Comparison of ENCODE assay signal across 25 cellular contexts in genomic region chr12:9700606-9700956, GRCh38. TPM values are rescaled to one million over a fixed set of nuclear protein-coding genes. Genes with fewer than 3 reads are reported as not detected.
DNase-seq lines count a peak whose midpoint lies in the region; ATAC-seq and TF ChIP-seq lines count a peak whose summit lies in the region.
"Had no signal": no experiment of that assay in that cellular context is flagged by ENCODE, and none has a peak within 500 bp of the region (broad histone marks: within the 10 kb centered on the region; RNA-seq: fewer than 3 reads in every experiment).

No MANE protein-coding gene starts in this region.

- peaks cover 75% of the 10 kb centered on the region for H3K4me1 Mint-ChIP-seq in activated CD4-positive, alpha-beta T cell treated with anti-CD3 and anti-CD28 coated beads, Interleukin-2, amount 10 ng/mL, durations not matched to agents 7 days and 5 days
- peaks cover 67% of the 10 kb centered on the region for H3K4me1 Mint-ChIP-seq in CD8-positive, alpha-beta T cell (ENCODE audit: low read depth)
- peaks cover 70% of the 10 kb centered on the region for H3K4me1 Mint-ChIP-seq in activated naive CD8-positive, alpha-beta T cell (ENCODE audit: low read depth)
- H3K4me1 Mint-ChIP-seq in naive thymus-derived CD4-positive, alpha-beta T cell, result peaks cover 31 to 82% (median 72%) of the 10 kb centered on the region in 7 donors

- 83 to 100% methylated on average over 2 of the region's 2 CpGs for WGBS in upper lobe of left lung, 2 donors

- no peak overlapping the region for H3K4me3 Mint-ChIP-seq in activated CD4-positive, alpha-beta T cell treated with anti-CD3 and anti-CD28 coated beads, Interleukin-2, amount 10 ng/mL, durations not matched to agents 7 days and 5 days
- H3K4me3 Mint-ChIP-seq in CD8-positive, alpha-beta T cell, result no peak overlapping the region
- no peak overlapping the region for H3K4me3 Mint-ChIP-seq in activated naive CD8-positive, alpha-beta T cell
- peak overlapping the region in 8 of 10 donors; percentile 8 to 82 (median 60) for H3K4me3 Mint-ChIP-seq in naive thymus-derived CD4-positive, alpha-beta T cell

- H3K27ac Mint-ChIP-seq in activated CD4-positive, alpha-beta T cell treated with anti-CD3 and anti-CD28 coated beads, Interleukin-2, amount 10 ng/mL, durations not matched to agents 7 days and 5 days, result peak overlapping the region; percentile 92
- H3K27ac Mint-ChIP-seq in CD8-positive, alpha-beta T cell, result peak overlapping the region; percentile 94
- H3K27ac Mint-ChIP-seq in activated naive CD8-positive, alpha-beta T cell, result peak overlapping the region; percentile 88
- peak overlapping the region; percentile 62 to 96 (median 91) for H3K27ac Mint-ChIP-seq in naive thymus-derived CD4-positive, alpha-beta T cell

- intact Hi-C loops in CD8-positive, alpha-beta T cell (cut with DNase I, micrococcal nuclease), result loop anchor here in 1 of 2 experiments (2.0 to 5.0 kb wide), 2 partner anchors 16 to 42 kb away; no protein-coding TSS in a partner anchor
- intact Hi-C loops in naive thymus-derived CD4-positive, alpha-beta T cell (cut with micrococcal nuclease), result loop anchor here (10.0 kb wide), 2 partner anchors 186 to 236 kb away; no protein-coding TSS in a partner anchor

- no peak overlapping the region for H3K27ac ChIP-seq in CD8-positive, alpha-beta T cell (ENCODE audit: low read depth, low read length)
- peak overlapping the region; percentile 32 for H3K27ac ChIP-seq in naive thymus-derived CD4-positive, alpha-beta T cell (ENCODE audit: low read depth, low read length)
- no peak overlapping the region for H3K27ac ChIP-seq in upper lobe of left lung
- H3K27ac ChIP-seq: A549; BLaER1 treated with 17β-estradiol and CSF1 and Interleukin-3, amounts not matched to agents 10 nM and 100 nM; breast epithelium; hepatocyte; lower lobe of right lung; SJSA1 had no signal

- no peaks in the 10 kb centered on the region for H3K27me3 Mint-ChIP-seq in activated CD4-positive, alpha-beta T cell treated with anti-CD3 and anti-CD28 coated beads, Interleukin-2, amount 10 ng/mL, durations not matched to agents 7 days and 5 days
- no peaks in the 10 kb centered on the region for H3K27me3 Mint-ChIP-seq in CD8-positive, alpha-beta T cell (ENCODE audit: low read depth)
- no peaks in the 10 kb centered on the region for H3K27me3 Mint-ChIP-seq in activated naive CD8-positive, alpha-beta T cell
- H3K27me3 Mint-ChIP-seq in naive thymus-derived CD4-positive, alpha-beta T cell, result no peaks in the 10 kb centered on the region

- no peak for TF ChIP-seq CTCF in CD8-positive, alpha-beta T cell (IDR thresholded peaks at IDR 0.05)
- TF ChIP-seq CTCF in upper lobe of left lung (IDR thresholded peaks at IDR 0.05), result no peak

- H3K36me3 Mint-ChIP-seq in activated CD4-positive, alpha-beta T cell treated with anti-CD3 and anti-CD28 coated beads, Interleukin-2, amount 10 ng/mL, durations not matched to agents 7 days and 5 days (ENCODE audit: low read depth), result peaks cover 64% of the 10 kb centered on the region
- peaks cover 35% of the 10 kb centered on the region for H3K36me3 Mint-ChIP-seq in CD8-positive, alpha-beta T cell
- peaks cover 32% of the 10 kb centered on the region for H3K36me3 Mint-ChIP-seq in activated naive CD8-positive, alpha-beta T cell
- peaks cover 8 to 62% (median 41%) of the 10 kb centered on the region in 5 donors for H3K36me3 Mint-ChIP-seq in naive thymus-derived CD4-positive, alpha-beta T cell

- peaks cover 33% of the 10 kb centered on the region for H3K4me1 ChIP-seq in CD8-positive, alpha-beta T cell (ENCODE audit: insufficient read depth, low read length)
- peaks cover 22 to 29% of the 10 kb centered on the region in 2 donors for H3K4me1 ChIP-seq in naive thymus-derived CD4-positive, alpha-beta T cell (ENCODE audit: control insufficient read depth in 2 of 2, insufficient read depth in 2 of 2, low read length in 2 of 2)
- H3K4me1 ChIP-seq in upper lobe of left lung, result peaks cover 9 to 16% (median 14%) of the 10 kb centered on the region in 4 donors
- H3K4me1 ChIP-seq: A549, breast epithelium, SJSA1 had no signal

- TF ChIP-seq EP300 in upper lobe of left lung (IDR thresholded peaks at IDR 0.05), result no peak

- in situ Hi-C loops in KBM-7 (cut with MboI; ENCODE audit: low pct_unique_long_range_greater_than_20kb, low sequenced_read_pairs), result no loop called here

- DNase-seq in activated CD4-positive, alpha-beta T cell treated with anti-CD3 and anti-CD28 coated beads, Interleukin-2, amount 10 ng/mL, durations not matched to agents 7 days and 5 days, result no peak
- no peak for DNase-seq in activated CD4-positive, alpha-beta T cell treated with anti-CD3 and anti-CD28 coated beads for 1 hour
- no peak for DNase-seq in CD8-positive, alpha-beta T cell
- no peak for DNase-seq in naive thymus-derived CD4-positive, alpha-beta T cell
- DNase-seq in anterior cingulate cortex (lab: John Stamatoyannopoulos, UW), result no peak
- no peak for DNase-seq in upper lobe of left lung
- DNase-seq in KBM-7, result no peak
- DNase-seq: activated CD4-positive, CD25-positive, alpha-beta regulatory T cell treated with anti-CD3 and anti-CD28 coated beads, Interleukin-2, amount 50 U/mL, for 72 hours; GDM1; lower lobe of right lung; NCI-H1417 treated with DMSO at 0.1 percent for 48 hours; NCI-H510A; NK-92 treated with Interleukin-12 subunit alpha and Interleukin-12 subunit beta, amount 100 ng/mL, for 24 hours; retina; T1000 had no signal

- peaks cover 36% of the 10 kb centered on the region for H3K9me3 Mint-ChIP-seq in activated CD4-positive, alpha-beta T cell treated with anti-CD3 and anti-CD28 coated beads, Interleukin-2, amount 10 ng/mL, durations not matched to agents 7 days and 5 days
- peaks cover 48% of the 10 kb centered on the region for H3K9me3 Mint-ChIP-seq in CD8-positive, alpha-beta T cell
- peaks cover 27% of the 10 kb centered on the region for H3K9me3 Mint-ChIP-seq in activated naive CD8-positive, alpha-beta T cell (ENCODE audit: low read depth)
- peaks cover 4 to 71% (median 39%) of the 10 kb centered on the region in 11 donors for H3K9me3 Mint-ChIP-seq in naive thymus-derived CD4-positive, alpha-beta T cell

- POLR2A ChIA-PET in activated CD4-positive, alpha-beta T cell treated with anti-CD3 and anti-CD28 coated beads, Interleukin-2, amount 10 ng/mL, durations not matched to agents 7 days and 5 days (lab: Charles Lee), result interaction anchor here (0.7 kb wide), 1 partner anchor 313 kb away, joined by 3 read pairs; no protein-coding TSS in a partner anchor
- POLR2A ChIA-PET in CD8-positive, alpha-beta T cell (lab: Charles Lee), result interaction anchor here (1.0 to 2.2 kb wide), 6 partner anchors 13 to 60 kb away, joined by 3 to 10 read pairs (median 4); no protein-coding TSS in a partner anchor
- POLR2A ChIA-PET in naive thymus-derived CD4-positive, alpha-beta T cell (lab: Charles Lee), result interaction anchor here (0.6 to 6.6 kb wide), 15 partner anchors 8 to 349 kb away, joined by 3 to 104 read pairs (median 6); partner anchors contain the start of gene CLEC2D

- peaks cover 16% of the 10 kb centered on the region for H3K9me3 ChIP-seq in CD8-positive, alpha-beta T cell (ENCODE audit: low read length)
- peaks cover 0 to 28% (median 4%) of the 10 kb centered on the region in 3 experiments for H3K9me3 ChIP-seq in naive thymus-derived CD4-positive, alpha-beta T cell (ENCODE audit: control insufficient read depth in 2 of 3, low read length in 3 of 3)
- H3K9me3 ChIP-seq in upper lobe of left lung, result peaks cover 0 to 11% (median 0%) of the 10 kb centered on the region in 4 donors
- H3K9me3 ChIP-seq: lower lobe of right lung, SJSA1 had no signal

- H3K36me3 ChIP-seq in CD8-positive, alpha-beta T cell (ENCODE audit: insufficient read depth, low read length), result peaks cover 6% of the 10 kb centered on the region
- H3K36me3 ChIP-seq in naive thymus-derived CD4-positive, alpha-beta T cell (ENCODE audit: control insufficient read depth in 2 of 3, insufficient read depth in 3 of 3, low read length in 3 of 3), result peaks cover 0 to 9% (median 2%) of the 10 kb centered on the region in 3 experiments
- H3K36me3 ChIP-seq in upper lobe of left lung, result peaks cover 0 to 1% (median 0%) of the 10 kb centered on the region in 4 donors
- H3K36me3 ChIP-seq: breast epithelium, lower lobe of right lung had no signal

- H3K27me3 ChIP-seq in CD8-positive, alpha-beta T cell (ENCODE audit: insufficient read depth, low read length), result no peaks in the 10 kb centered on the region
- no peaks in the 10 kb centered on the region for H3K27me3 ChIP-seq in naive thymus-derived CD4-positive, alpha-beta T cell (ENCODE audit: control insufficient read depth in 2 of 2, insufficient read depth in 2 of 2, low read length in 2 of 2)
- H3K27me3 ChIP-seq in upper lobe of left lung, result no peaks in the 10 kb centered on the region
- H3K27me3 ChIP-seq: BLaER1 treated with 17β-estradiol and CSF1 and Interleukin-3, amounts not matched to agents 10 nM and 100 nM; breast epithelium; hepatocyte; SJSA1 had no signal

- no peak overlapping the region for H3K4me3 ChIP-seq in CD8-positive, alpha-beta T cell (ENCODE audit: low read depth, low read length)
- no peak overlapping the region for H3K4me3 ChIP-seq in naive thymus-derived CD4-positive, alpha-beta T cell (ENCODE audit: low read length)
- no peak overlapping the region for H3K4me3 ChIP-seq in upper lobe of left lung
- H3K4me3 ChIP-seq: A549; BLaER1 treated with 17β-estradiol and CSF1 and Interleukin-3, amounts not matched to agents 10 nM and 100 nM; breast epithelium; hepatocyte; lower lobe of right lung; SJSA1 had no signal

- no peak for ATAC-seq in CD8-positive, alpha-beta T cell
- ATAC-seq in naive thymus-derived CD4-positive, alpha-beta T cell, result no peak
- ATAC-seq in upper lobe of left lung (ENCODE audit: low FRiP score in 2 of 2), result no peak
- ATAC-seq: A549, Panc1 had no signal

- CTCF ChIA-PET in activated CD4-positive, alpha-beta T cell treated with anti-CD3 and anti-CD28 coated beads, Interleukin-2, amount 10 ng/mL, durations not matched to agents 7 days and 5 days (lab: Charles Lee), result interaction anchor here (0.6 to 1.8 kb wide), 2 partner anchors 8 to 1043 kb away, joined by 3 to 12 read pairs; no protein-coding TSS in a partner anchor
- CTCF ChIA-PET in CD8-positive, alpha-beta T cell (lab: Charles Lee), result interaction anchor here (1.2 to 3.0 kb wide), 5 partner anchors 8 to 97 kb away, joined by 3 to 14 read pairs (median 9); no protein-coding TSS in a partner anchor
- CTCF ChIA-PET in naive thymus-derived CD4-positive, alpha-beta T cell (lab: Charles Lee), result interaction anchor here (0.9 to 1.2 kb wide), 3 partner anchors 41 to 86 kb away, joined by 3 to 4 read pairs (median 4); no protein-coding TSS in a partner anchor

- TF ChIP-seq POLR2A in upper lobe of left lung (IDR thresholded peaks at IDR 0.05), result no peak

RNA-seq across cellular contexts. Expression of gene CLEC2D, which starts 31.1 kb away (rescaled TPM):
- total RNA-seq in activated CD4-positive, alpha-beta T cell treated with anti-CD3 and anti-CD28 coated beads, Interleukin-2, amount 10 ng/mL, durations not matched to agents 7 days and 5 days, result 100 to 1,000 TPM; 296 to 299 TPM
- total RNA-seq in CD8-positive, alpha-beta T cell, result 100 to 1,000 TPM; 182 to 188 TPM
- 100 to 1,000 TPM; 182 to 378 (median 327) TPM for total RNA-seq in naive thymus-derived CD4-positive, alpha-beta T cell
- 100 to 1,000 TPM; 319 to 323 TPM for polyA plus RNA-seq in naive thymus-derived CD4-positive, alpha-beta T cell
- 10 to 100 TPM in 3 of 6 donors, 1 to 10 TPM in 3; 7.0 to 34.8 (median 12.2) TPM for total RNA-seq in upper lobe of left lung

RNA-seq across cellular contexts. Expression of gene CLECL1, which starts 32.3 kb away (rescaled TPM):
- total RNA-seq in activated CD4-positive, alpha-beta T cell treated with anti-CD3 and anti-CD28 coated beads, Interleukin-2, amount 10 ng/mL, durations not matched to agents 7 days and 5 days, result 1 to 10 TPM; 1.2 to 1.4 TPM
- total RNA-seq in CD8-positive, alpha-beta T cell, result 1 to 10 TPM; 1.1 to 1.4 TPM
- total RNA-seq in naive thymus-derived CD4-positive, alpha-beta T cell, result 1 to 10 TPM in 2 of 5 experiments, under 1 TPM in 1, not detected in 2; 0.43 to 6.1 (median 2.5) TPM
- polyA plus RNA-seq in naive thymus-derived CD4-positive, alpha-beta T cell, result under 1 TPM; 0.38 to 0.39 TPM
- total RNA-seq in upper lobe of left lung, result 10 to 100 TPM in 1 of 6 donors, 1 to 10 TPM in 1, under 1 TPM in 1, not detected in 3; 0.98 to 33.5 (median 1.0) TPM
- total RNA-seq: H4, hepatocyte, IMR-90, M059J, SJSA1 had no signal
- polyA plus RNA-seq: A549, hepatocyte, IMR-90 had no signal

Comparison
In these comparisons a context has a peak if more than half of its experiments do, and no peak if none do; other contexts are left out.
1. H3K4me3 Mint-ChIP-seq: peak in naive thymus-derived CD4-positive, alpha-beta T cell (8 of 10); none in activated CD4-positive, alpha-beta T cell treated with anti-CD3 and anti-CD28 coated beads, Interleukin-2, amount 10 ng/mL, durations not matched to agents 7 days and 5 days (single experiment), CD8-positive, alpha-beta T cell (single experiment) and activated naive CD8-positive, alpha-beta T cell (single experiment).
2. RNA of gene CLEC2D, which starts 31.1 kb away (total RNA-seq): 182 to 378 TPM in naive thymus-derived CD4-positive, alpha-beta T cell, 296 to 299 TPM in activated CD4-positive, alpha-beta T cell treated with anti-CD3 and anti-CD28 coated beads, Interleukin-2, amount 10 ng/mL, durations not matched to agents 7 days and 5 days and 182 to 188 TPM in CD8-positive, alpha-beta T cell; 7.0 to 34.8 TPM in upper lobe of left lung; every median in the first group is over 4 times any median in the second.
3. Peak in every context shown above with its lines, with median percentiles within 50 percentile points of each other: H3K27ac Mint-ChIP-seq.